Comparison of ENCODE assay signal across 8 cellular contexts in genomic region chr14:34059037-34059924, GRCh38.
A peak's percentile ranks its signal among the peaks of the same experiment; 100 is the strongest.
DNase-seq lines count a peak whose midpoint lies in the region; ATAC-seq and TF ChIP-seq lines count a peak whose summit lies in the region.

No MANE protein-coding gene starts in this region.

- no peak for TF ChIP-seq CTCF in Calu3 (IDR thresholded peaks at IDR 0.05; ENCODE audit: unreplicated experiment)
- no peak for TF ChIP-seq CTCF in RWPE1 (conservative IDR thresholded peaks at IDR 0.05; ENCODE audit: low read depth)
- no peak for TF ChIP-seq CTCF in esophagus squamous epithelium (IDR thresholded peaks at IDR 0.05)
- no peak for TF ChIP-seq CTCF in ovary (IDR thresholded peaks at IDR 0.05)

- H3K27me3 Mint-ChIP-seq in Calu3 (ENCODE audit: unreplicated experiment) = no peaks in the 10 kb centered on the region

- peaks cover 26% of the 10 kb centered on the region for H3K4me1 Mint-ChIP-seq in Calu3 (ENCODE audit: low read depth, unreplicated experiment)

- CTCF ChIA-PET in Calu3 (lab: Charles Lee) (interaction anchor here (0.9 to 3.6 kb wide), 3 partner anchors 39 to 238 kb away, joined by 3 to 23 read pairs (median 3); no protein-coding TSS in a partner anchor), RWPE1 (lab: Yijun Ruan, JAX) (interaction anchor here (1.1 to 1.7 kb wide), 2 partner anchors 24 to 39 kb away, joined by 3 to 13 read pairs; no protein-coding TSS in a partner anchor)

- H3K4me3 ChIP-seq in esophagus squamous epithelium (peak overlapping the region; percentile 50 to 78 (median 61)), ovary (peak overlapping the region; percentile 50), Karpas-422 (ENCODE audit: low read length) (no peak overlapping the region)

- TF ChIP-seq EP300 in ovary (IDR thresholded peaks at IDR 0.05) = no peak

- DNase-seq in Calu3 = no peak
- DNase-seq in RWPE1 (ENCODE audit: low spot score) = no peak
- DNase-seq in esophagus squamous epithelium (lab: John Stamatoyannopoulos, UW) = no peak
- DNase-seq in ovary = no peak
- DNase-seq in NCI-H345 treated with DMSO at 0.1 percent for 48 hours (lab: John Stamatoyannopoulos, UW; ENCODE audit: unreplicated experiment) = no peak
- no peak for DNase-seq in RPMI8226
- no peak for DNase-seq in Karpas-422

- H2AFZ ChIP-seq in Karpas-422 (ENCODE audit: low read length) = no peak overlapping the region

- H3K27me3 ChIP-seq in esophagus squamous epithelium = peaks cover 0 to 3% (median 0%) of the 10 kb centered on the region in 4 donors
- H3K27me3 ChIP-seq in ovary = no peaks in the 10 kb centered on the region
- H3K27me3 ChIP-seq in Karpas-422 (ENCODE audit: low read length) = no peaks in the 10 kb centered on the region

- no peaks in the 10 kb centered on the region for H3K9me2 ChIP-seq in Karpas-422 (replicated peaks; ENCODE audit: insufficient read depth, low read length)

- H3K4me1 ChIP-seq in esophagus squamous epithelium (peaks cover 0 to 35% (median 5%) of the 10 kb centered on the region in 3 donors), ovary (ENCODE audit: insufficient read depth) (no peaks in the 10 kb centered on the region), Karpas-422 (ENCODE audit: low read length) (no peaks in the 10 kb centered on the region)

- ATAC-seq in HG03108 (IDR thresholded peaks at IDR 0.05; ENCODE audit: unreplicated experiment) = no peak

- TF ChIP-seq POLR2A in esophagus squamous epithelium (IDR thresholded peaks at IDR 0.05) (no peak), ovary (IDR thresholded peaks at IDR 0.05) (no peak)

- no peaks in the 10 kb centered on the region for H4K20me1 ChIP-seq in Karpas-422 (ENCODE audit: insufficient read depth, low read depth, low read length)

- H3K36me3 ChIP-seq in esophagus squamous epithelium (no peaks in the 10 kb centered on the region), ovary (no peaks in the 10 kb centered on the region), Karpas-422 (ENCODE audit: insufficient read depth, low read length) (no peaks in the 10 kb centered on the region)

- intact Hi-C loops in Calu3 (cut with micrococcal nuclease; ENCODE audit: unreplicated experiment) (no loop called here), esophagus squamous epithelium (cut with DNase I) (no loop called here), ovary (cut with DNase I) (no loop called here)

- peaks cover 6% of the 10 kb centered on the region for H3K36me3 Mint-ChIP-seq in Calu3 (ENCODE audit: insufficient read depth, unreplicated experiment)

- peak overlapping the region; percentile 80 for H3K27ac ChIP-seq in RWPE1
- H3K27ac ChIP-seq in esophagus squamous epithelium = peak overlapping the region; percentile 87 to 92 (median 91)
- H3K27ac ChIP-seq in ovary = peak overlapping the region; percentile 16 to 63
- H3K27ac ChIP-seq in Karpas-422 (ENCODE audit: low read length) = no peak overlapping the region

- H3K9me3 Mint-ChIP-seq in Calu3 (ENCODE audit: low read depth, unreplicated experiment) = no peaks in the 10 kb centered on the region

- peak overlapping the region; percentile 75 for H3K4me3 Mint-ChIP-seq in Calu3 (ENCODE audit: low read depth, unreplicated experiment)

- peak overlapping the region; percentile 12 for H3K27ac Mint-ChIP-seq in Calu3 (ENCODE audit: unreplicated experiment)

- TSS peak; percentile 79 for BruUV-seq in Calu3 (replicated peaks; lab: Mats Ljungman, UMichigan)

- 75 to 83% methylated on average over 9 to 14 of the region's 16 CpGs for WGBS in esophagus squamous epithelium, 2 donors
- WGBS in ovary, 3 donors = 78 to 81% (median 80%) methylated on average over 16 of the region's 16 CpGs

- no peak overlapping the region for H3K9ac ChIP-seq in Karpas-422 (ENCODE audit: low read length)

- H3K9me3 ChIP-seq in esophagus squamous epithelium (no peaks in the 10 kb centered on the region), ovary (no peaks in the 10 kb centered on the region), Karpas-422 (ENCODE audit: low read length) (no peaks in the 10 kb centered on the region)

- H3K79me2 ChIP-seq in Karpas-422 (ENCODE audit: low read length) = no peaks in the 10 kb centered on the region

- POLR2A ChIA-PET in RWPE1 (lab: Yijun Ruan, JAX; ENCODE audit: low non-redundant PET) = interaction anchor here (0.6 to 1.0 kb wide), 2 partner anchors 16 to 243 kb away, joined by 4 to 5 read pairs; no protein-coding TSS in a partner anchor

- no peak overlapping the region for H3K4me2 ChIP-seq in Karpas-422 (ENCODE audit: low read depth, low read length, poor library complexity, severe bottlenecking)
